Comparison of ENCODE assay signal across 16 cellular contexts in genomic region chr2:71592181-71592711, GRCh38.
DNase-seq lines count a peak whose midpoint lies in the region; ATAC-seq and TF ChIP-seq lines count a peak whose summit lies in the region.
"Had no signal": no experiment of that assay in that cellular context is flagged by ENCODE, and none has a peak within 500 bp of the region (broad histone marks: within the 10 kb centered on the region; RNA-seq: fewer than 3 reads in every experiment).

No MANE protein-coding gene starts in this region.

- no peaks in the 10 kb centered on the region for H3K23me2 ChIP-seq in H9 (ENCODE audit: insufficient read length, low read depth, low read length, poor library complexity, severe bottlenecking)

- no CpG with 5 or more reads among the region's 12 CpGs for WGBS in H9 (ENCODE audit: extremely low coverage, insufficient read length, low lambda C conversion rate)
- no CpG with 5 or more reads among the region's 12 CpGs for WGBS in trophoblast cell (ENCODE audit: extremely low coverage, insufficient coverage, insufficient read length)

- H2BK120ac ChIP-seq in H9 (ENCODE audit: low read depth, low read length, poor library complexity, severe bottlenecking): no peak overlapping the region
- H2BK120ac ChIP-seq in trophoblast cell (ENCODE audit: insufficient read depth, low read length, poor library complexity): no peak overlapping the region

- H3K79me1 ChIP-seq in H9 (ENCODE audit: insufficient read depth, low read depth, low read length, poor library complexity, severe bottlenecking) (no peaks in the 10 kb centered on the region), trophoblast cell (ENCODE audit: low read length) (no peaks in the 10 kb centered on the region)

- H3K4me2 ChIP-seq in H9 (ENCODE audit: insufficient read depth, insufficient read length, low read length): no peak overlapping the region
- H3K4me2 ChIP-seq in trophoblast cell (ENCODE audit: low read length): no peak overlapping the region

- H3K79me2 ChIP-seq in H9 (ENCODE audit: insufficient read depth, low read length) (no peaks in the 10 kb centered on the region), trophoblast cell (ENCODE audit: control insufficient read depth, insufficient read depth, low read length, poor library complexity) (no peaks in the 10 kb centered on the region)

- H3K23ac ChIP-seq in H9 (ENCODE audit: insufficient read length, low read depth, low read length): no peak overlapping the region
- H3K23ac ChIP-seq in trophoblast cell (ENCODE audit: low read length): no peak overlapping the region

- no peak overlapping the region for H2BK12ac ChIP-seq in H9 (ENCODE audit: insufficient read length, low read depth, low read length)
- H2BK12ac ChIP-seq in trophoblast cell (ENCODE audit: low read length): no peak overlapping the region

- TF ChIP-seq CTCF in H9 (conservative IDR thresholded peaks at IDR 0.05) (no peak), uterus (IDR thresholded peaks at IDR 0.05) (no peak)

- H3K4me1 ChIP-seq in H9 (ENCODE audit: insufficient read depth, low read length) (no peaks in the 10 kb centered on the region), trophoblast cell (ENCODE audit: control insufficient read depth in 1 of 2, insufficient read depth in 2 of 2, low read length in 2 of 2) (peaks cover 7 to 11% of the 10 kb centered on the region in 2 experiments), uterus (no peaks in the 10 kb centered on the region)
- H3K4me1 ChIP-seq: BE2C, breast epithelium had no signal

- no peaks in the 10 kb centered on the region; a peak in 1 of 7 replicates for H3K36me3 Mint-ChIP-seq in H9 (ENCODE audit: insufficient read depth in 1 of 3, low read depth in 3 of 3)
- H3K36me3 Mint-ChIP-seq in activated T-cell treated with anti-CD3 and anti-CD28 coated beads, Interleukin-2, amount 50 U/mL, for 24 hours (ENCODE audit: low read depth): no peaks in the 10 kb centered on the region

- peaks cover 25 to 30% of the 10 kb centered on the region in 2 experiments for H3K4me1 Mint-ChIP-seq in H9
- H3K4me1 Mint-ChIP-seq in activated T-cell treated with anti-CD3 and anti-CD28 coated beads, Interleukin-2, amount 50 U/mL, for 24 hours (ENCODE audit: low read depth): no peaks in the 10 kb centered on the region

- no peak overlapping the region for H3K56ac ChIP-seq in H9 (ENCODE audit: insufficient read length, low read depth, low read length)

- no peak overlapping the region for H3K18ac ChIP-seq in H9 (ENCODE audit: insufficient read length, low read depth, low read length)
- H3K18ac ChIP-seq in trophoblast cell (ENCODE audit: low read length): no peak overlapping the region

- H3K36me3 ChIP-seq in trophoblast cell (ENCODE audit: control insufficient read depth in 1 of 2, insufficient read depth in 2 of 2, low read length in 2 of 2) (peaks cover 3% of the 10 kb centered on the region in 2 experiments), uterus (no peaks in the 10 kb centered on the region)
- H3K36me3 ChIP-seq: BE2C, breast epithelium, tibial nerve had no signal

- H3K9ac ChIP-seq in H9 (ENCODE audit: extremely low read depth, insufficient read length, low read length) (no peak overlapping the region), trophoblast cell (ENCODE audit: low read length) (no peak overlapping the region)

- no peaks in the 10 kb centered on the region for H3K9me3 ChIP-seq in H9 (ENCODE audit: control insufficient read depth, low read depth, low read length)
- peaks cover 4% of the 10 kb centered on the region for H3K9me3 ChIP-seq in trophoblast cell (ENCODE audit: insufficient read depth, low read depth, low read length)
- H3K9me3 ChIP-seq in uterus: no peaks in the 10 kb centered on the region
- H3K9me3 ChIP-seq: BE2C, breast epithelium, neutrophil, tibial nerve had no signal

- H3K27ac ChIP-seq in H9 (ENCODE audit: insufficient read length, low read depth, low read length): no peak overlapping the region
- H3K27ac ChIP-seq in cingulate gyrus (ENCODE audit: low read depth, low read length): peak overlapping the region; percentile 91
- no peak overlapping the region for H3K27ac ChIP-seq in trophoblast cell (ENCODE audit: low read depth, low read length)
- no peak overlapping the region for H3K27ac ChIP-seq in uterus
- H3K27ac ChIP-seq: breast epithelium, neutrophil had no signal

- H3K4me3 ChIP-seq in trophoblast cell (ENCODE audit: low read depth, low read length) (no peak overlapping the region), uterus (no peak overlapping the region)
- H3K4me3 ChIP-seq: breast epithelium, lung, tibial nerve had no signal

- H2BK5ac ChIP-seq in H9 (ENCODE audit: insufficient read length, low read length) (no peak overlapping the region), trophoblast cell (ENCODE audit: low read depth, low read length, poor library complexity) (no peak overlapping the region)

- H4K12ac ChIP-seq in trophoblast cell (ENCODE audit: low read depth, low read length): no peak overlapping the region

- no peak overlapping the region for H3K4me3 Mint-ChIP-seq in H9
- H3K4me3 Mint-ChIP-seq in activated T-cell treated with anti-CD3 and anti-CD28 coated beads, Interleukin-2, amount 50 U/mL, for 24 hours: no peak overlapping the region

- H3K27ac Mint-ChIP-seq in H9: no peak overlapping the region
- no peak overlapping the region for H3K27ac Mint-ChIP-seq in activated T-cell treated with anti-CD3 and anti-CD28 coated beads, Interleukin-2, amount 50 U/mL, for 24 hours

- H3K9me3 Mint-ChIP-seq in H9: no peaks in the 10 kb centered on the region
- H3K9me3 Mint-ChIP-seq in activated T-cell treated with anti-CD3 and anti-CD28 coated beads, Interleukin-2, amount 50 U/mL, for 24 hours: no peaks in the 10 kb centered on the region

- H4K20me1 ChIP-seq in H9 (ENCODE audit: control insufficient read depth, insufficient read depth, insufficient read length): no peaks in the 10 kb centered on the region

- DNase-seq in H9: peak; percentile 47
- DNase-seq in left kidney (ENCODE audit: low read depth, low spot score): peak; percentile 75
- no peak for DNase-seq in sciatic nerve (ENCODE audit: low spot score)
- no peak for DNase-seq in trophoblast cell
- DNase-seq in uterus: no peak
- no peak for DNase-seq in activated T-cell treated with anti-CD3 and anti-CD28 coated beads, Interleukin-2, amount 50 U/mL, for 24 hours
- DNase-seq: activated CD8-positive, alpha-beta memory T cell treated with anti-CD3 and anti-CD28 coated beads for 24 hours; activated gamma-delta T cell treated with Interleukin-2 at 50 U/mL for 16 hours; BE2C; DMS79 treated with DMSO at 0.1 percent for 48 hours had no signal

- H4K91ac ChIP-seq in H9 (ENCODE audit: insufficient read length, low read depth, low read length) (no peak overlapping the region), trophoblast cell (ENCODE audit: low read depth, low read length) (no peak overlapping the region)

- peak; percentile 4 for ATAC-seq in sciatic nerve
- ATAC-seq: SK-N-SH treated with all-trans-retinoic acid at 6 μM for 48 hours had no signal

- intact Hi-C loops in sciatic nerve (cut with DNase I) (no loop called here), uterus (cut with DNase I; ENCODE audit: low total_unique reads) (no loop called here)

- H2AK5ac ChIP-seq in H9 (ENCODE audit: insufficient read length, low read length) (no peak overlapping the region), trophoblast cell (ENCODE audit: low read length) (no peak overlapping the region)

- no peak overlapping the region for H4K5ac ChIP-seq in H9 (ENCODE audit: insufficient read length, low read depth, low read length)

- H3K27me3 ChIP-seq in H9 (ENCODE audit: insufficient read depth, low read length) (no peaks in the 10 kb centered on the region), trophoblast cell (ENCODE audit: insufficient read depth, low read length) (no peaks in the 10 kb centered on the region), uterus (no peaks in the 10 kb centered on the region)
- H3K27me3 ChIP-seq: BE2C, breast epithelium, neutrophil, tibial nerve had no signal

- H2BK15ac ChIP-seq in H9 (ENCODE audit: low read depth, low read length): no peak overlapping the region

- no peak overlapping the region for H4K8ac ChIP-seq in H9 (replicated peaks; ENCODE audit: insufficient read length, low read depth, low read length)
- H4K8ac ChIP-seq in trophoblast cell (ENCODE audit: low read depth, low read length): no peak overlapping the region

- H2AFZ ChIP-seq in H9 (ENCODE audit: low read length) (no peak overlapping the region), trophoblast cell (ENCODE audit: insufficient read depth, low read length, poor library complexity) (no peak overlapping the region)

- H3K27me3 Mint-ChIP-seq in H9 (ENCODE audit: low read depth): no peaks in the 10 kb centered on the region; the same call in 1 of the 2 replicates
- no peaks in the 10 kb centered on the region for H3K27me3 Mint-ChIP-seq in activated T-cell treated with anti-CD3 and anti-CD28 coated beads, Interleukin-2, amount 50 U/mL, for 24 hours

- H2BK20ac ChIP-seq in H9 (ENCODE audit: low read depth, low read length, poor library complexity, severe bottlenecking): no peak overlapping the region

- H3K14ac ChIP-seq in H9 (ENCODE audit: insufficient read depth, low read length): no peak overlapping the region
- no peak overlapping the region for H3K14ac ChIP-seq in trophoblast cell (ENCODE audit: low read length)

- no peak for TF ChIP-seq POLR2A in uterus (IDR thresholded peaks at IDR 0.05)

- H3K4ac ChIP-seq in H9 (ENCODE audit: low read depth, low read length) (no peak overlapping the region), trophoblast cell (ENCODE audit: low read depth, low read length) (no peak overlapping the region)

- no peak overlapping the region for H3T11ph ChIP-seq in H9 (ENCODE audit: low read length)

Comparison
In these comparisons a context has a peak if more than half of its experiments do, and no peak if none do; other contexts are left out.
1. DNase-seq: peak in H9 (single experiment) and left kidney (single experiment); none in sciatic nerve (single experiment), trophoblast cell (0 of 2), uterus (0 of 2) and activated T-cell treated with anti-CD3 and anti-CD28 coated beads, Interleukin-2, amount 50 U/mL, for 24 hours (single experiment).